In the genomic region with DNA sequence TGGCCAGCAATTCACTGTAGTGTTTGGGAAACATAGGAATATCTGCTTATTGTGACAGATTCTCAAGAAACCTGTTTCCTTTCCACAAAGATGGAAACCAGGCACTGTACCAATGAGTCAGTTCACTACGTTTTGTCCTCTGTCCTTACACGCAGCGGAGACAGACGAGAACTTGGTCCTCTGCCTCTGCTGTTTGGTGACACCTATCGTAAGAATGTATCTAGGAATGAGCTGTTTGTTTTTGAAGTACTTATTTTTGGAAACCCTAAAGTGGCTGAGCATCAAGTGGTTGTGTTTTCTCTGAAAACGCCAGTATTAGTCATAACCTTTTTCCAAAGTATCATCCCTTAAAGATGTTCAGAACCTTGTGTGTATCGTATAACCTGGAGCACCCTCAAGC, we compare ENCODE assay signal across 10 cellular contexts.
DNase-seq lines count a peak whose midpoint lies in the region; ATAC-seq and TF ChIP-seq lines count a peak whose summit lies in the region.
"Had no signal": no experiment of that assay in that cellular context is flagged by ENCODE, and none has a peak within 500 bp of the region (broad histone marks: within the 10 kb centered on the region; RNA-seq: fewer than 3 reads in every experiment).

No MANE protein-coding gene starts in this region.

- no peaks in the 10 kb centered on the region for H3K27me3 ChIP-seq in osteoblast (ENCODE audit: insufficient read depth, low read length)

- H3K27ac ChIP-seq in osteoblast (ENCODE audit: low read depth, low read length), result peak overlapping the region; percentile 78

- H3K36me3 ChIP-seq in osteoblast (ENCODE audit: insufficient read depth, low read length), result peaks cover 55% of the 10 kb centered on the region

- TF ChIP-seq CTCF in AG10803 (conservative IDR thresholded peaks at IDR 0.05; ENCODE audit: low read length) (no peak; the same call in 1 of the 2 replicates), osteoblast (IDR thresholded peaks at IDR 0.05; ENCODE audit: extremely low read depth, low read depth, low read length) (no peak)

- TF ChIP-seq POLR2A in GM18505 (IDR thresholded peaks at IDR 0.05; ENCODE audit: borderline replicate concordance, extremely low read depth, insufficient read depth, insufficient read length), result no peak

- no peaks in the 10 kb centered on the region for H3K9me3 ChIP-seq in osteoblast (ENCODE audit: low read depth, low read length)

- H2AFZ ChIP-seq in osteoblast (ENCODE audit: low read length), result no peak overlapping the region

- ATAC-seq in GM18870 (IDR thresholded peaks at IDR 0.05; ENCODE audit: unreplicated experiment) (no peak), GM18505 (IDR thresholded peaks at IDR 0.05; ENCODE audit: unreplicated experiment) (no peak), GM21825 (IDR thresholded peaks at IDR 0.05; ENCODE audit: unreplicated experiment) (no peak)
- ATAC-seq: stimulated activated naive CD8-positive, alpha-beta T cell treated with anti-CD3 and anti-CD28 coated beads, Interleukin-15, Interleukin-2, amounts not matched to agents 100 U/mL and 50 U/mL, for 24 hours had no signal

- peak; percentile 94 for DNase-seq in AG10803 (ENCODE audit: low read depth)
- peak; percentile 86 for DNase-seq in LHCN-M2 (ENCODE audit: low read depth)
- peak; percentile 68 for DNase-seq in dermis blood vessel endothelial cell
- peak; percentile 94 for DNase-seq in osteoblast (ENCODE audit: insufficient read length, low spot score, missing footprints)
- DNase-seq in MV-4-11 (lab: John Stamatoyannopoulos, UW), result no peak
- DNase-seq: NCI-H1694; stimulated activated naive CD8-positive, alpha-beta T cell treated with anti-CD3 and anti-CD28 coated beads, Interleukin-15, Interleukin-2, amounts not matched to agents 100 U/mL and 50 U/mL, for 24 hours had no signal

- peaks cover 12% of the 10 kb centered on the region for H3K4me1 ChIP-seq in osteoblast (ENCODE audit: insufficient read depth, low read length)

- H3K4me2 ChIP-seq in osteoblast (ENCODE audit: insufficient read depth, low read length), result peak overlapping the region; percentile 25

- H3K79me2 ChIP-seq in osteoblast (ENCODE audit: insufficient read depth, low read length), result no peaks in the 10 kb centered on the region

- H3K4me3 ChIP-seq in AG10803 (ENCODE audit: low read length) (no peak overlapping the region), osteoblast (ENCODE audit: insufficient read depth, low read length) (no peak overlapping the region)

- no peaks in the 10 kb centered on the region for H4K20me1 ChIP-seq in osteoblast (ENCODE audit: insufficient read depth, low read length)
